34 cellular contexts compared by ENCODE assay signal in genomic region chr4:90281956-90282355, GRCh38.
"Had no signal": no experiment of that assay in that cellular context is flagged by ENCODE, and none has a peak within 500 bp of the region (broad histone marks: within the 10 kb centered on the region; RNA-seq: fewer than 3 reads in every experiment).

No MANE protein-coding gene starts in this region.

- H3K9me3 ChIP-seq: adrenal gland, body of pancreas, breast epithelium had no signal

- H2AFZ ChIP-seq: PC-9 had no signal

- H3K27me3 ChIP-seq: adrenal gland, body of pancreas, breast epithelium had no signal

- ATAC-seq: activated naive CD4-positive, alpha-beta T cell treated with anti-CD3 and anti-CD28 coated beads, Interleukin-2, amount 50 U/mL, for 72 hours; activated T-cell treated with anti-CD3 and anti-CD28 coated beads, Interleukin-2, amount 50 U/mL, for 4 hours; body of pancreas; Right ventricle myocardium inferior; T-cell; WTC11 had no signal

- H3K36me3 ChIP-seq: adrenal gland, breast epithelium had no signal

- H3K4me1 ChIP-seq: adrenal gland, body of pancreas, breast epithelium had no signal

- H3K4me3 ChIP-seq: adrenal gland, body of pancreas, breast epithelium, PC-9 had no signal

- FAIRE-seq: astrocyte, RCC 7860 had no signal

- H3K27ac ChIP-seq: adrenal gland, body of pancreas, breast epithelium, PC-9, RWPE1 had no signal

- H3K4me2 ChIP-seq: PC-9 had no signal

- DNase-seq: activated CD4-positive, alpha-beta memory T cell treated with anti-CD3 and anti-CD28 coated beads for 36 hours; activated CD4-positive, alpha-beta T cell treated with anti-CD3 and anti-CD28 coated beads for 4 hours; activated CD4-positive, alpha-beta T cell treated with anti-CD3 and anti-CD28 coated beads, Interleukin-2, amount 50 U/mL, for 1 hour; activated CD4-positive, CD25-positive, alpha-beta regulatory T cell treated with anti-CD3 and anti-CD28 coated beads, Interleukin-2, amount 50 U/mL, for 72 hours; activated CD8-positive, alpha-beta memory T cell treated with anti-CD3 and anti-CD28 coated beads, Interleukin-2, amount 50 U/mL, for 4 hours; activated gamma-delta T cell treated with Interleukin-2 at 50 U/mL for 16 hours; activated naive CD4-positive, alpha-beta T cell treated with anti-CD3 and anti-CD28 coated beads for 36 hours; activated T-cell treated with anti-CD3 and anti-CD28 coated beads for 4 hours; activated T-cell treated with anti-CD3 and anti-CD28 coated beads, Interleukin-2, amount 50 U/mL, for 4 hours; adrenal gland; body of pancreas; cerebellar nuclear complex; Karpas-422; KBM-7; NCI-H1092; NCI-H1436 treated with DMSO at 0.1 percent for 48 hours; NCI-H1694 treated with DMSO at 0.1 percent for 48 hours; NCI-H2029; NCI-H345; NCI-H524 treated with DMSO at 0.1 percent for 48 hours; NCI-H748 treated with DMSO at 0.1 percent for 48 hours; NK-92 treated with Interleukin-12 subunit alpha and Interleukin-12 subunit beta, amount 100 ng/mL, for 24 hours; PC-9; SIG-M5; T-cell; T-helper 2 cell; T-helper 9 cell had no signal
